ENCODE assay signal across 9 cellular contexts in genomic region chr11:45252134-45252856, GRCh38. TPM values are rescaled to one million over a fixed set of nuclear protein-coding genes. Genes with fewer than 3 reads are reported as not detected.
A peak's percentile ranks its signal among the peaks of the same experiment; 100 is the strongest.
DNase-seq lines count a peak whose midpoint lies in the region; ATAC-seq, FAIRE-seq and TF ChIP-seq lines count a peak whose summit lies in the region.
"Had no signal": no experiment of that assay in that cellular context is flagged by ENCODE, and none has a peak within 500 bp of the region (broad histone marks: within the 10 kb centered on the region; RNA-seq: fewer than 3 reads in every experiment).

No MANE protein-coding gene starts in this region.

- peaks cover 15% of the 10 kb centered on the region for H3K27me3 Mint-ChIP-seq in neural crest cell (ENCODE audit: low read depth)

- H3K4me1 Mint-ChIP-seq in neural crest cell: no peaks in the 10 kb centered on the region

- H3K36me3 Mint-ChIP-seq in neural crest cell (ENCODE audit: low read depth): no peaks in the 10 kb centered on the region

- H3K27ac ChIP-seq in SJSA1: no peak overlapping the region
- H3K27ac ChIP-seq in endothelial cell of umbilical vein (ENCODE audit: insufficient read depth, low read depth, low read length): no peak overlapping the region
- H3K27ac ChIP-seq: SK-N-MC had no signal

- intact Hi-C loops in endothelial cell of umbilical vein (cut with micrococcal nuclease): loop anchor here (1.0 kb wide), 2 partner anchors 41 to 80 kb away; no protein-coding TSS in a partner anchor

- BruUV-seq in endothelial cell of umbilical vein (replicated peaks; lab: Mats Ljungman, UMichigan): no TSS peak

- CTCF ChIA-PET in endothelial cell of umbilical vein (lab: Charles Lee): interaction anchor here (0.6 to 2.9 kb wide), 24 partner anchors 9 to 519 kb away, joined by 3 to 29 read pairs (median 6); partner anchors contain the start of gene SYT13

- peak; percentile 71 to 76 for TF ChIP-seq CTCF in endothelial cell of umbilical vein (IDR thresholded peaks at IDR 0.05; ENCODE audit: extremely low read depth in 1 of 2, insufficient read depth in 1 of 2, low read depth in 1 of 2, low read length in 2 of 2)
- TF ChIP-seq CTCF in neural crest cell (conservative IDR thresholded peaks at IDR 0.05): peak; percentile 75

- H3K9ac ChIP-seq in endothelial cell of umbilical vein (replicated peaks; ENCODE audit: extremely low read depth, insufficient read depth, low read length): no peak overlapping the region

- H3K9me1 ChIP-seq in endothelial cell of umbilical vein (replicated peaks; ENCODE audit: control insufficient read depth, extremely low read depth, insufficient read depth, low read length): no peaks in the 10 kb centered on the region

- FAIRE-seq in endothelial cell of umbilical vein (lab: Jason Lieb, UNC) (no peak), RCC 7860 (lab: Jason Lieb, UNC) (no peak)

- H3K36me3 ChIP-seq in SJSA1: no peaks in the 10 kb centered on the region
- H3K36me3 ChIP-seq in endothelial cell of umbilical vein (ENCODE audit: control insufficient read depth in 2 of 2, extremely low read depth in 1 of 2, insufficient read depth in 2 of 2, low read length in 2 of 2): no peaks in the 10 kb centered on the region

- no peak overlapping the region for H3K4me2 ChIP-seq in endothelial cell of umbilical vein (ENCODE audit: insufficient read depth, low read length)

- H3K4me3 ChIP-seq in SJSA1 (no peak overlapping the region), endothelial cell of umbilical vein (replicated peaks in 1 of 3; ENCODE audit: insufficient read depth in 1 of 3, low read depth in 1 of 3, low read length in 3 of 3) (no peak overlapping the region)
- H3K4me3 ChIP-seq: SK-N-MC had no signal

- H3K9me3 ChIP-seq in SJSA1 (replicated peaks) (no peaks in the 10 kb centered on the region), endothelial cell of umbilical vein (replicated peaks; ENCODE audit: control insufficient read depth, insufficient read depth, low read length) (no peaks in the 10 kb centered on the region)

- DNase-seq in Daoy (ENCODE audit: low read depth): peak; percentile 75
- DNase-seq in SJSA1 (ENCODE audit: low read depth in 1 of 2, low spot score in 2 of 2): peak; percentile 52 to 79
- DNase-seq in endothelial cell of umbilical vein (ENCODE audit: low read depth, low spot score): peak; percentile 14
- DNase-seq in neural crest cell (ENCODE audit: low read depth, low spot score): peak; percentile 68
- no peak for DNase-seq in cortex of kidney (lab: John Stamatoyannopoulos, UW)
- DNase-seq in NCI-H187 treated with DMSO at 0.1 percent for 48 hours (lab: John Stamatoyannopoulos, UW): no peak
- no peak for DNase-seq in RCC 7860 (ENCODE audit: low spot score)

- peak; percentile 52 for ATAC-seq in HG02678 (IDR thresholded peaks at IDR 0.05; ENCODE audit: unreplicated experiment)

- no peak for TF ChIP-seq POLR2A in endothelial cell of umbilical vein (IDR thresholded peaks at IDR 0.05; ENCODE audit: low read depth, low read length)

- H3K27me3 ChIP-seq in SJSA1 (replicated peaks) (peaks cover 6% of the 10 kb centered on the region; the same call in 1 of the 2 replicates), endothelial cell of umbilical vein (ENCODE audit: control insufficient read depth in 2 of 2, insufficient read depth in 2 of 2, low read length in 2 of 2) (peaks cover 2 to 8% of the 10 kb centered on the region in 2 experiments)

- H4K20me1 ChIP-seq in endothelial cell of umbilical vein (replicated peaks; ENCODE audit: control insufficient read depth, extremely low read depth, insufficient read depth, low read length): no peaks in the 10 kb centered on the region

- no peak overlapping the region for H3K27ac Mint-ChIP-seq in neural crest cell (ENCODE audit: unreplicated experiment)

- H2AFZ ChIP-seq in endothelial cell of umbilical vein (ENCODE audit: low read depth, low read length): no peak overlapping the region

- no peaks in the 10 kb centered on the region for H3K9me3 Mint-ChIP-seq in neural crest cell

- dilution Hi-C loops in endothelial cell of umbilical vein (cut with MboI; ENCODE audit: extremely low pct_ligation_motif_present, low sequenced_read_pairs): no loop called here

- H3K4me1 ChIP-seq in SJSA1 (replicated peaks): no peaks in the 10 kb centered on the region
- H3K4me1 ChIP-seq in endothelial cell of umbilical vein (ENCODE audit: control insufficient read depth, extremely low read depth, insufficient read depth, low read length): no peaks in the 10 kb centered on the region

- no peak overlapping the region for H3K4me3 Mint-ChIP-seq in neural crest cell

- no peaks in the 10 kb centered on the region for H3K79me2 ChIP-seq in endothelial cell of umbilical vein (ENCODE audit: control insufficient read depth, insufficient read depth, low read length)

- POLR2A ChIA-PET in endothelial cell of umbilical vein (lab: Charles Lee): no interaction called here

TF ChIP-seq in endothelial cell of umbilical vein, 7 proteins besides CTCF, POLR2A, EP300 and RAD21:
- TF ChIP-seq MYC (IDR thresholded peaks at IDR 0.05; ENCODE audit: low read depth, low read length): no peak
- no peak for TF ChIP-seq GATA2 (IDR thresholded peaks at IDR 0.05; ENCODE audit: insufficient read depth, insufficient read length, low read depth, low read length)
- no peak for TF ChIP-seq FOS (IDR thresholded peaks at IDR 0.05; ENCODE audit: borderline replicate concordance, insufficient read depth, low read length)
- TF ChIP-seq, protein P1, sequence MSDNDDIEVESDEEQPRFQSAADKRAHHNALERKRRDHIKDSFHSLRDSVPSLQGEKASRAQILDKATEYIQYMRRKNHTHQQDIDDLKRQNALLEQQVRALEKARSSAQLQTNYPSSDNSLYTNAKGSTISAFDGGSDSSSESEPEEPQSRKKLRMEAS (IDR thresholded peaks at IDR 0.05; ENCODE audit: insufficient read depth, insufficient read length): no peak
- TF ChIP-seq JUN (IDR thresholded peaks at IDR 0.05; ENCODE audit: borderline replicate concordance, insufficient read depth, insufficient read length, low read depth): no peak
- no peak for TF ChIP-seq POLR2AphosphoS5 (IDR thresholded peaks at IDR 0.05; ENCODE audit: insufficient read depth, low read depth, low read length)
- no peak for TF ChIP-seq EZH2 (IDR thresholded peaks at IDR 0.05; ENCODE audit: borderline replicate concordance, low read depth, low read length, severe bottlenecking)

RNA-seq across cellular contexts. Expression of gene SYT13, which starts 33.8 kb away (rescaled TPM):
- total RNA-seq in Daoy (2014; rRNA removed; shearing (Covaris generic)): 0.91 and 2.6 TPM in 2 replicates
- not detected in 2 replicates for total RNA-seq in SJSA1 (2014; rRNA removed; shearing (Covaris generic))
- not detected in 2 replicates for total RNA-seq in endothelial cell of umbilical vein
- polyA plus RNA-seq in endothelial cell of umbilical vein: not detected in 2 replicates
- polyA plus RNA-seq in endothelial cell of umbilical vein (2011; cell fraction: cytosol; rRNA removed): not detected in 2 replicates
- polyA plus RNA-seq in endothelial cell of umbilical vein (2011; cell fraction: nucleus; rRNA removed): not detected in 2 replicates
- polyA plus RNA-seq in endothelial cell of umbilical vein (2012): not detected in 2 replicates
- not detected in 2 replicates for polyA minus RNA-seq in endothelial cell of umbilical vein
- polyA minus RNA-seq in endothelial cell of umbilical vein (2011; cell fraction: cytosol; rRNA and poly(A)+ RNA removed): not detected
- not detected in 2 replicates for polyA minus RNA-seq in endothelial cell of umbilical vein (2011; cell fraction: nucleus; rRNA and poly(A)+ RNA removed)
- 1.7 TPM in 2 replicates for total RNA-seq in neural crest cell

Comparison
In these comparisons a context has a peak if more than half of its experiments do, and no peak if none do; other contexts are left out.
1. DNase-seq: peak in Daoy (single experiment), SJSA1 (2 of 2), endothelial cell of umbilical vein (single experiment) and neural crest cell (single experiment); none in cortex of kidney (single experiment), NCI-H187 treated with DMSO at 0.1 percent for 48 hours (single experiment) and RCC 7860 (single experiment).